In genomic region chr14:72563676-72564075, GRCh38 we compare ENCODE assay signal across 21 cellular contexts.
DNase-seq lines count a peak whose midpoint lies in the region; ATAC-seq and TF ChIP-seq lines count a peak whose summit lies in the region.
"Had no signal": no experiment of that assay in that cellular context is flagged by ENCODE, and none has a peak within 500 bp of the region (broad histone marks: within the 10 kb centered on the region; RNA-seq: fewer than 3 reads in every experiment).

No MANE protein-coding gene starts in this region.

- no peaks in the 10 kb centered on the region for H3K9me3 Mint-ChIP-seq in endothelial cell (ENCODE audit: unreplicated experiment)
- H3K9me3 Mint-ChIP-seq in stimulated activated effector memory CD8-positive, alpha-beta T cell treated with anti-CD3 and anti-CD28 coated beads, Interleukin-12 subunit alpha, Interleukin-12 subunit beta, amount 100 ng/mL, for 72 hours = no peaks in the 10 kb centered on the region
- H3K9me3 Mint-ChIP-seq: CD4-positive, CD25-positive, alpha-beta regulatory T cell had no signal

- DNase-seq in NCI-H1694 (lab: John Stamatoyannopoulos, UW) (peak; percentile 24), endothelial cell (ENCODE audit: low spot score) (no peak), gastrocnemius medialis (no peak), HAP-1 (ENCODE audit: low spot score in 2 of 2) (no peak)
- no peak for DNase-seq in stimulated activated effector memory CD8-positive, alpha-beta T cell treated with anti-CD3 and anti-CD28 coated beads, Interleukin-12 subunit alpha, Interleukin-12 subunit beta, amount 100 ng/mL, for 72 hours (ENCODE audit: low spot score in 2 of 2)
- DNase-seq: CD4-positive, CD25-positive, alpha-beta regulatory T cell; GOT3; MM.1S; NCI-H1048; NCI-H1436; NCI-H2029; NCI-H345; NCI-H524; NCI-H774; NK-92 treated with Interleukin-12 subunit alpha and Interleukin-12 subunit beta, amount 100 ng/mL, for 24 hours had no signal

- H3K4me1 ChIP-seq in BLaER1 = peaks cover 15% of the 10 kb centered on the region
- H3K4me1 ChIP-seq in gastrocnemius medialis = peaks cover 36 to 48% of the 10 kb centered on the region in 2 donors
- H3K4me1 ChIP-seq in HAP-1 = no peaks in the 10 kb centered on the region

- no peak for TF ChIP-seq CTCF in endothelial cell (IDR thresholded peaks at IDR 0.05; ENCODE audit: unreplicated experiment)
- no peak for TF ChIP-seq CTCF in gastrocnemius medialis (IDR thresholded peaks at IDR 0.05 in 4 of 5, conservative IDR thresholded peaks at IDR 0.05 in 1 of 5)

- no peak overlapping the region for H3K9ac ChIP-seq in BLaER1

- no peak for TF ChIP-seq POLR2A in gastrocnemius medialis (IDR thresholded peaks at IDR 0.05)

- 0 out of 2 replicates have a peak overlapping the region, but pooled peaks have one; percentile 6 for H3K4me2 ChIP-seq in BLaER1

- ATAC-seq in gastrocnemius medialis (peak; percentile 33 to 49), GM21717 (IDR thresholded peaks at IDR 0.05; ENCODE audit: unreplicated experiment) (no peak), HG02938 (IDR thresholded peaks at IDR 0.05; ENCODE audit: unreplicated experiment) (no peak)
- no peak for ATAC-seq in stimulated activated effector memory CD8-positive, alpha-beta T cell treated with anti-CD3 and anti-CD28 coated beads, Interleukin-12 subunit alpha, Interleukin-12 subunit beta, amount 100 ng/mL, for 72 hours
- ATAC-seq: HCT116, Panc1, SK-N-SH treated with all-trans-retinoic acid at 6 μM for 48 hours had no signal

- intact Hi-C loops in gastrocnemius medialis (cut with DNase I; ENCODE audit: low total_unique reads) = loop anchor here (5.0 kb wide), 3 partner anchors 54 to 249 kb away; no protein-coding TSS in a partner anchor

- no peaks in the 10 kb centered on the region for H4K20me1 ChIP-seq in BLaER1

- no peaks in the 10 kb centered on the region for H3K27me3 ChIP-seq in BLaER1
- H3K27me3 ChIP-seq in gastrocnemius medialis = no peaks in the 10 kb centered on the region
- H3K27me3 ChIP-seq in HAP-1 (ENCODE audit: low read depth) = no peaks in the 10 kb centered on the region

- H3K27ac Mint-ChIP-seq in endothelial cell (ENCODE audit: unreplicated experiment) = peak overlapping the region; percentile 42
- H3K27ac Mint-ChIP-seq in stimulated activated effector memory CD8-positive, alpha-beta T cell treated with anti-CD3 and anti-CD28 coated beads, Interleukin-12 subunit alpha, Interleukin-12 subunit beta, amount 100 ng/mL, for 72 hours = no peak overlapping the region
- H3K27ac Mint-ChIP-seq: CD4-positive, CD25-positive, alpha-beta regulatory T cell had no signal

- H3K4me3 ChIP-seq in BLaER1 (no peak overlapping the region), gastrocnemius medialis (no peak overlapping the region), HAP-1 (no peak overlapping the region)

- H3K27ac ChIP-seq in BLaER1 (no peak overlapping the region), gastrocnemius medialis (peak overlapping the region; percentile 62 to 81 (median 72))

- peaks cover 10% of the 10 kb centered on the region for H3K4me1 Mint-ChIP-seq in endothelial cell (ENCODE audit: unreplicated experiment)
- H3K4me1 Mint-ChIP-seq in stimulated activated effector memory CD8-positive, alpha-beta T cell treated with anti-CD3 and anti-CD28 coated beads, Interleukin-12 subunit alpha, Interleukin-12 subunit beta, amount 100 ng/mL, for 72 hours = no peaks in the 10 kb centered on the region

- H3K36me3 ChIP-seq in BLaER1 (no peaks in the 10 kb centered on the region), gastrocnemius medialis (no peaks in the 10 kb centered on the region), HAP-1 (replicated peaks) (no peaks in the 10 kb centered on the region)

- in situ Hi-C loops in gastrocnemius medialis (cut with MboI; ENCODE audit: low sequenced_read_pairs in 4 of 4) = no loop called here
- in situ Hi-C loops in HAP-1 (cut with MboI; ENCODE audit: low sequenced_read_pairs) = no loop called here

- H3K9me3 ChIP-seq in BLaER1 (no peaks in the 10 kb centered on the region), gastrocnemius medialis (no peaks in the 10 kb centered on the region), HAP-1 (no peaks in the 10 kb centered on the region)

- H3K27me3 Mint-ChIP-seq in endothelial cell (ENCODE audit: unreplicated experiment) = peaks cover 18% of the 10 kb centered on the region
- H3K27me3 Mint-ChIP-seq: CD4-positive, CD25-positive, alpha-beta regulatory T cell had no signal

- H3K36me3 Mint-ChIP-seq in endothelial cell (ENCODE audit: low read depth, unreplicated experiment) = peaks cover 3% of the 10 kb centered on the region
- no peaks in the 10 kb centered on the region for H3K36me3 Mint-ChIP-seq in stimulated activated effector memory CD8-positive, alpha-beta T cell treated with anti-CD3 and anti-CD28 coated beads, Interleukin-12 subunit alpha, Interleukin-12 subunit beta, amount 100 ng/mL, for 72 hours
- H3K36me3 Mint-ChIP-seq: CD4-positive, CD25-positive, alpha-beta regulatory T cell had no signal

- H3K4me3 Mint-ChIP-seq in endothelial cell (ENCODE audit: unreplicated experiment) = no peak overlapping the region
- H3K4me3 Mint-ChIP-seq in stimulated activated effector memory CD8-positive, alpha-beta T cell treated with anti-CD3 and anti-CD28 coated beads, Interleukin-12 subunit alpha, Interleukin-12 subunit beta, amount 100 ng/mL, for 72 hours = no peak overlapping the region
- H3K4me3 Mint-ChIP-seq: CD4-positive, CD25-positive, alpha-beta regulatory T cell had no signal

Comparison
In these comparisons a context has a peak if more than half of its experiments do, and no peak if none do; other contexts are left out.
1. ATAC-seq: peak in gastrocnemius medialis (2 of 2); none in GM21717 (single experiment), HG02938 (single experiment) and stimulated activated effector memory CD8-positive, alpha-beta T cell treated with anti-CD3 and anti-CD28 coated beads, Interleukin-12 subunit alpha, Interleukin-12 subunit beta, amount 100 ng/mL, for 72 hours (single experiment).